Comparison of ENCODE assay signal across 29 cellular contexts in the genomic region with DNA sequence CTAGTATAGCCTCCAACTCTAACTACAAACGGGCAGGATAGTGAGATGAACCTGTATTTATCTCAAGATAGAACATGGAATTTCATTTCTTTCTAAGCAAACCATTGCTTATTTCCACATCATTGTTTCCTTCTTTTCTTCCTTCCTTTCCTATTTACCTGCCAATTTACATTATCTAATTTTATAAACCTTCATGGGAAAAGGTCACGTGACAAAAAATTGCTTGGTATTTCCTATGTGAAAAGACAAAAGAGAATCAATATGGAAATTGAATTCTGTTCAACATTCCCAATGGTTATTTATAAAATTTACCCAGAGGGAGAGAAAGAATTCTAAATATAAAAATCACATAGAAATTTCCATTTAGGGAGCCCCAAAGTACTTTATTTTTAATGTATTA. TPM values are rescaled to one million over a fixed set of nuclear protein-coding genes. Genes with fewer than 3 reads are reported as not detected.
DNase-seq lines count a peak whose midpoint lies in the region; ATAC-seq, FAIRE-seq and TF ChIP-seq lines count a peak whose summit lies in the region.
"Had no signal": no experiment of that assay in that cellular context is flagged by ENCODE, and none has a peak within 500 bp of the region (broad histone marks: within the 10 kb centered on the region; RNA-seq: fewer than 3 reads in every experiment).

No MANE protein-coding gene starts in this region.

- intact Hi-C loops in K562 (cut with micrococcal nuclease) = loop anchor here (5.0 kb wide), 1 partner anchor 141 kb away; no protein-coding TSS in a partner anchor

- POLR2A ChIA-PET in K562 (lab: Yijun Ruan, JAX) = interaction anchor here (1.2 to 3.5 kb wide), 2 partner anchors 11 to 22 kb away, joined by 4 to 20 read pairs; partner anchors contain the start of gene RBM15

- H3K27me3 ChIP-seq in K562 (ENCODE audit: control insufficient read depth in 2 of 2, insufficient read depth in 2 of 2, low read length in 2 of 2) = no peaks in the 10 kb centered on the region; a peak in 1 of 5 replicates
- H3K27me3 ChIP-seq: BE2C; BLaER1; BLaER1 treated with 17β-estradiol and CSF1 and Interleukin-3, amounts not matched to agents 10 nM and 100 nM had no signal

- 0 out of 2 replicates have a peak, but pooled peaks cover 6% of the 10 kb centered on the region for H4K20me1 ChIP-seq in K562 (replicated peaks; ENCODE audit: control insufficient read depth, insufficient read depth, low read length)
- H4K20me1 ChIP-seq: BLaER1; BLaER1 treated with 17β-estradiol and CSF1 and Interleukin-3, amounts not matched to agents 10 nM and 100 nM had no signal

- H2AFZ ChIP-seq in K562 (ENCODE audit: low read depth, low read length) = no peak overlapping the region

- no peak overlapping the region for H3K4me3 ChIP-seq in K562
- H3K4me3 ChIP-seq: A549; BLaER1; BLaER1 treated with 17β-estradiol and CSF1 and Interleukin-3, amounts not matched to agents 10 nM and 100 nM had no signal

- CTCF ChIA-PET in K562 (lab: Yijun Ruan, JAX; ENCODE audit: low intra/inter-chr PET ratio) = no interaction called here

- in situ Hi-C loops in K562 (cut with MboI) = no loop called here

- DNase-seq in K562 (ENCODE audit: extremely low read depth in 1 of 4, low spot score in 3 of 4) (no peak), NCI-H748 treated with DMSO at 0.1 percent for 48 hours (lab: John Stamatoyannopoulos, UW) (no peak)
- DNase-seq: 8988T; ACHN; AML-193; BE2C; C1 segment of cervical spinal cord; Caco-2; Calu3; CD4-positive, alpha-beta memory T cell; CD4-positive, alpha-beta T cell; CD4-positive, CD25-positive, alpha-beta regulatory T cell; CD8-positive, alpha-beta memory T cell; CD8-positive, alpha-beta T cell; COR-L47; DMS 273 treated with DMSO at 0.1 percent for 48 hours; DMS153; DMS53; DMS79; DMS79 treated with DMSO at 0.1 percent for 48 hours; DND-41; EL had no signal

- no peak for TF ChIP-seq CTCF in K562 (IDR thresholded peaks at IDR 0.05 in 2 of 3, conservative IDR thresholded peaks at IDR 0.05 in 1 of 3; ENCODE audit: insufficient read depth in 2 of 3, low read depth in 1 of 3, low read length in 3 of 3)

- H3K27ac ChIP-seq in K562 (ENCODE audit: extremely low read depth, low read depth, low read length) = no peak overlapping the region
- H3K27ac ChIP-seq: 22Rv1; A549; BLaER1; BLaER1 treated with 17β-estradiol and CSF1 and Interleukin-3, amounts not matched to agents 10 nM and 100 nM; C4-2B had no signal

- no peaks in the 10 kb centered on the region for H3K9me1 ChIP-seq in K562 (ENCODE audit: control insufficient read depth, insufficient read depth, low read length)

- BruUV-seq in K562 (replicated peaks; lab: Mats Ljungman, UMichigan) = no TSS peak

- no peaks in the 10 kb centered on the region for H3K4me1 ChIP-seq in K562 (replicated peaks in 1 of 2; ENCODE audit: control insufficient read depth in 2 of 2, insufficient read depth in 2 of 2, low read length in 2 of 2)
- H3K4me1 ChIP-seq: A549, BE2C, BLaER1, Caco-2 had no signal

- no peak for TF ChIP-seq EP300 in K562 (IDR thresholded peaks at IDR 0.05; ENCODE audit: low read length)

- no peak for TF ChIP-seq RAD21 in K562 (CRISPR knock-in tag; conservative IDR thresholded peaks at IDR 0.05 in 1 of 2, IDR thresholded peaks at IDR 0.05 in 1 of 2)

- H3K4me2 ChIP-seq in K562 (ENCODE audit: insufficient read depth, low read length) = no peak overlapping the region
- H3K4me2 ChIP-seq: A549; BLaER1; BLaER1 treated with 17β-estradiol and CSF1 and Interleukin-3, amounts not matched to agents 10 nM and 100 nM had no signal

- 21% methylated on average over 2 of the region's 2 CpGs for WGBS in K562 (ENCODE audit: insufficient coverage, low coverage, missing lambda C conversion rate)

- no peak for ATAC-seq in K562
- ATAC-seq: A549; CD8-positive, alpha-beta T cell had no signal

- no peak for TF ChIP-seq POLR2A in K562 (conservative IDR thresholded peaks at IDR 0.05)

- H3K9ac ChIP-seq in K562 (ENCODE audit: insufficient read depth in 1 of 2, low read depth in 2 of 2, low read length in 2 of 2) = no peak overlapping the region
- H3K9ac ChIP-seq: BLaER1; BLaER1 treated with 17β-estradiol and CSF1 and Interleukin-3, amounts not matched to agents 10 nM and 100 nM had no signal

- no peaks in the 10 kb centered on the region for H3K36me3 ChIP-seq in K562 (ENCODE audit: control insufficient read depth, insufficient read depth, low read length)
- H3K36me3 ChIP-seq: BE2C; BLaER1; BLaER1 treated with 17β-estradiol and CSF1 and Interleukin-3, amounts not matched to agents 10 nM and 100 nM had no signal

- no peak for FAIRE-seq in K562 (lab: Jason Lieb, UNC)
- FAIRE-seq: A204.1, A549, D721Med had no signal

- no peaks in the 10 kb centered on the region for H3K79me2 ChIP-seq in K562 (ENCODE audit: control insufficient read depth, insufficient read depth, low read length)

- no peaks in the 10 kb centered on the region for H3K9me3 ChIP-seq in K562 (replicated peaks; ENCODE audit: control insufficient read depth, insufficient read depth, low read depth, low read length)
- H3K9me3 ChIP-seq: BE2C, BLaER1, Caco-2 had no signal

TF ChIP-seq in K562, 482 proteins besides CTCF, POLR2A, EP300 and RAD21 (continues in another document):
- TF ChIP-seq RBM15 (IDR thresholded peaks at IDR 0.05; ENCODE audit: insufficient read depth, low read length) (no peak), CBFA2T2 (conservative IDR thresholded peaks at IDR 0.05) (peak; percentile 42), ZSCAN32 (CRISPR knock-in tag; IDR thresholded peaks at IDR 0.05) (no peak), TRIM25 (IDR thresholded peaks at IDR 0.05; ENCODE audit: borderline replicate concordance) (no peak), RAD51 (IDR thresholded peaks at IDR 0.05; ENCODE audit: borderline replicate concordance, low read depth) (peak; percentile 81), SOX6 (IDR thresholded peaks at IDR 0.05) (no peak), NFATC3 (IDR thresholded peaks at IDR 0.05) (no peak), ZNF444 (CRISPR knock-in tag; IDR thresholded peaks at IDR 0.05) (no peak), TARDBP (IDR thresholded peaks at IDR 0.05) (no peak), HIVEP1 (CRISPR knock-in tag; IDR thresholded peaks at IDR 0.05) (no peak), TOE1 (IDR thresholded peaks at IDR 0.05; ENCODE audit: borderline replicate concordance) (peak; percentile 61; the same call in 1 of the 2 replicates), TOE1 (CRISPR knock-in tag; IDR thresholded peaks at IDR 0.05; ENCODE audit: borderline replicate concordance, low read depth) (no peak), POLR2G (IDR thresholded peaks at IDR 0.05; ENCODE audit: low read depth, low read length) (no peak), ZC3H8 (IDR thresholded peaks at IDR 0.05) (no peak), ZEB2 (IDR thresholded peaks at IDR 0.05) (no peak)
- TF ChIP-seq, protein P1, sequence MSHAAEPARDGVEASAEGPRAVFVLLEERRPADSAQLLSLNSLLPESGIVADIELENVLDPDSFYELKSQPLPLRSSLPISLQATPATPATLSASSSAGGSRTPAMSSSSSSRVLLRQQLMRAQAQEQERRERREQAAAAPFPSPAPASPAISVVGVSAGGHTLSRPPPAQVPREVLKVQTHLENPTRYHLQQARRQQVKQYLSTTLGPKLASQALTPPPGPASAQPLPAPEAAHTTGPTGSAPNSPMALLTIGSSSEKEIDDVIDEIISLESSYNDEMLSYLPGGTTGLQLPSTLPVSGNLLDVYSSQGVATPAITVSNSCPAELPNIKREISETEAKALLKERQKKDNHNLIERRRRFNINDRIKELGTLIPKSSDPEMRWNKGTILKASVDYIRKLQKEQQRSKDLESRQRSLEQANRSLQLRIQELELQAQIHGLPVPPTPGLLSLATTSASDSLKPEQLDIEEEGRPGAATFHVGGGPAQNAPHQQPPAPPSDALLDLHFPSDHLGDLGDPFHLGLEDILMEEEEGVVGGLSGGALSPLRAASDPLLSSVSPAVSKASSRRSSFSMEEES (CRISPR knock-in tag; IDR thresholded peaks at IDR 0.05) = peak; percentile 80

RNA-seq across cellular contexts. Expression of gene RBM15, which starts 22.4 kb away (rescaled TPM):
- 242 and 282 TPM in 2 replicates for total RNA-seq in K562 (2011; cell fraction: chromatin; rRNA removed; ENCODE audit: low replicate concordance)
- 217 and 228 TPM in 2 replicates for total RNA-seq in K562 (2011; cell fraction: nucleolus; rRNA removed)
- total RNA-seq in K562 (2011; cell fraction: nucleoplasm; rRNA removed) = 127 and 197 TPM in 2 replicates
- 63.4 and 67.7 TPM in 2 replicates for total RNA-seq in K562 (2014; rRNA removed)
- total RNA-seq in K562 (2014; rRNA removed; fragmentation: Illumina TruSeq; extraction: Trizol) = 43.4 and 45.3 TPM in 2 replicates
- 57.6 and 58.3 TPM in 2 replicates for total RNA-seq in K562 (2015; rRNA removed; fragmentation: Illumina TruSeq; extraction: Trizol)
- total RNA-seq in K562 (2021) = 53.4 and 56.1 TPM in 2 replicates
- polyA plus RNA-seq in K562 (2011; rRNA removed) = 28.2 and 32.1 TPM in 2 replicates
- 25.2 and 25.5 TPM in 2 replicates for polyA plus RNA-seq in K562 (2011; cell fraction: cytosol; rRNA removed)
- 67.3 and 94.0 TPM in 2 replicates for polyA plus RNA-seq in K562 (2011; cell fraction: nucleus; rRNA removed)
- 11.9 and 12.9 TPM in 2 replicates for polyA plus RNA-seq in K562 (2012)
- polyA plus RNA-seq in K562 (2014; fragmentation: Illumina TruSeq; extraction: Trizol) = 16.9 and 17.1 TPM in 2 replicates
- polyA plus RNA-seq in K562 (2014; fragmentation: Nextera tagmentation; extraction: Ambion mirVana) = 1 to 10 TPM; 2.4 to 4.7 TPM
- 25.2 and 29.1 TPM in 2 replicates for polyA plus RNA-seq in K562 (2014; rRNA removed)
- polyA minus RNA-seq in K562 (2011; rRNA and poly(A)+ RNA removed) = 164 and 169 TPM in 2 replicates
- polyA minus RNA-seq in K562 (2011; cell fraction: cytosol; rRNA and poly(A)+ RNA removed) = 57.9 and 59.4 TPM in 2 replicates
- 287 and 388 TPM in 2 replicates for polyA minus RNA-seq in K562 (2011; cell fraction: nucleus; rRNA and poly(A)+ RNA removed)
